Comparison of ENCODE assay signal across 23 cellular contexts in genomic region chr17:64319531-64319930, GRCh38. TPM values are rescaled to one million over a fixed set of nuclear protein-coding genes. Genes with fewer than 3 reads are reported as not detected.
A peak's percentile ranks its signal among the peaks of the same experiment; 100 is the strongest.
DNase-seq lines count a peak whose midpoint lies in the region; ATAC-seq, FAIRE-seq and TF ChIP-seq lines count a peak whose summit lies in the region.
"Had no signal": no experiment of that assay in that cellular context is flagged by ENCODE, and none has a peak within 500 bp of the region (broad histone marks: within the 10 kb centered on the region; RNA-seq: fewer than 3 reads in every experiment).

No MANE protein-coding gene starts in this region.

- H3K4me1 ChIP-seq in HepG2 (ENCODE audit: insufficient read depth, low read length) = peaks cover 71% of the 10 kb centered on the region
- H3K4me1 ChIP-seq in right lobe of liver = peaks cover 0 to 14% (median 0%) of the 10 kb centered on the region in 4 donors
- peaks cover 40% of the 10 kb centered on the region for H3K4me1 ChIP-seq in endothelial cell of umbilical vein (ENCODE audit: control insufficient read depth, extremely low read depth, insufficient read depth, low read length)
- peaks cover 0 to 7% of the 10 kb centered on the region in 2 donors for H3K4me1 ChIP-seq in naive thymus-derived CD4-positive, alpha-beta T cell (ENCODE audit: control insufficient read depth in 2 of 2, insufficient read depth in 2 of 2, low read length in 2 of 2)
- H3K4me1 ChIP-seq: SJCRH30 had no signal

- CTCF ChIA-PET in HepG2 (lab: Yijun Ruan, JAX; ENCODE audit: low intra/inter-chr PET ratio, low total read pairs) = interaction anchor here (0.8 to 1.8 kb wide), 2 partner anchors 13 to 101 kb away, joined by 3 to 7 read pairs; no protein-coding TSS in a partner anchor
- CTCF ChIA-PET in endothelial cell of umbilical vein (lab: Charles Lee) = interaction anchor here (0.9 to 2.8 kb wide), 9 partner anchors 9 to 100 kb away, joined by 3 to 30 read pairs (median 6); no protein-coding TSS in a partner anchor
- CTCF ChIA-PET in naive thymus-derived CD4-positive, alpha-beta T cell (lab: Charles Lee) = interaction anchor here (1.1 to 16.3 kb wide), 9 partner anchors 9 to 177 kb away, joined by 3 to 182 read pairs (median 4); no protein-coding TSS in a partner anchor

- WGBS in HepG2 (ENCODE audit: low lambda C conversion rate) = 91% methylated on average over 12 of the region's 12 CpGs
- 84% methylated on average over 12 of the region's 12 CpGs for WGBS in right lobe of liver (ENCODE audit: insufficient coverage, low coverage, low lambda C conversion rate, missing lambda C conversion rate)

- H3K79me2 ChIP-seq in HepG2 (ENCODE audit: insufficient read depth, low read length) = no peaks in the 10 kb centered on the region
- H3K79me2 ChIP-seq in endothelial cell of umbilical vein (ENCODE audit: control insufficient read depth, insufficient read depth, low read length) = no peaks in the 10 kb centered on the region

- no peak for TF ChIP-seq RAD21 in HepG2 (CRISPR knock-in tag; IDR thresholded peaks at IDR 0.05)

- H3K4me1 Mint-ChIP-seq in naive thymus-derived CD4-positive, alpha-beta T cell = peaks cover 2 to 28% (median 16%) of the 10 kb centered on the region in 7 donors

- no peaks in the 10 kb centered on the region for H3K9me1 ChIP-seq in endothelial cell of umbilical vein (replicated peaks; ENCODE audit: control insufficient read depth, extremely low read depth, insufficient read depth, low read length)

- BruUV-seq in HepG2 (replicated peaks; lab: Mats Ljungman, UMichigan) (no TSS peak), endothelial cell of umbilical vein (replicated peaks; lab: Mats Ljungman, UMichigan) (no TSS peak)

- POLR2A ChIA-PET in HepG2 (lab: Yijun Ruan, JAX) (interaction anchor here (1.2 kb wide), 1 partner anchor 87 kb away, joined by 3 read pairs; no protein-coding TSS in a partner anchor), endothelial cell of umbilical vein (lab: Charles Lee) (no interaction called here)
- POLR2A ChIA-PET in naive thymus-derived CD4-positive, alpha-beta T cell (lab: Charles Lee) = interaction anchor here (0.6 to 3.9 kb wide), 4 partner anchors 25 to 148 kb away, joined by 3 to 25 read pairs (median 4); no protein-coding TSS in a partner anchor

- no peaks in the 10 kb centered on the region for H4K20me1 ChIP-seq in HepG2 (ENCODE audit: insufficient read depth, low read length)
- no peaks in the 10 kb centered on the region for H4K20me1 ChIP-seq in endothelial cell of umbilical vein (replicated peaks; ENCODE audit: control insufficient read depth, extremely low read depth, insufficient read depth, low read length)

- DNase-seq in HepG2 (ENCODE audit: low spot score) (no peak), right lobe of liver (no peak), endothelial cell of umbilical vein (ENCODE audit: low read depth, low spot score) (peak; percentile 39), NCI-H446 (lab: John Stamatoyannopoulos, UW) (no peak), HPDE6-E6E7 (ENCODE audit: extremely low spot score) (no peak)
- DNase-seq in naive thymus-derived CD4-positive, alpha-beta T cell = no peak
- DNase-seq: DMS79, GM23248, IMR-90, NCI-H1105, NCI-H146, NCI-H2029 treated with DMSO at 0.1 percent for 48 hours, NCI-H345, NCI-H524 treated with DMSO at 0.1 percent for 48 hours, NCI-H82, Peyer's patch, SJCRH30 had no signal

- TF ChIP-seq POLR2A in HepG2 (IDR thresholded peaks at IDR 0.05; ENCODE audit: insufficient read depth in 1 of 2, low read depth in 2 of 2, low read length in 2 of 2) = no peak
- no peak for TF ChIP-seq POLR2A in right lobe of liver (IDR thresholded peaks at IDR 0.05)
- TF ChIP-seq POLR2A in endothelial cell of umbilical vein (IDR thresholded peaks at IDR 0.05; ENCODE audit: low read depth, low read length) = peak; percentile 2

- dilution Hi-C loops in endothelial cell of umbilical vein (cut with MboI; ENCODE audit: extremely low pct_ligation_motif_present, low sequenced_read_pairs) = no loop called here

- FAIRE-seq in HepG2 (lab: Jason Lieb, UNC) (no peak), endothelial cell of umbilical vein (lab: Jason Lieb, UNC) (no peak)
- FAIRE-seq: HTR-8/SVneo had no signal

- no peaks in the 10 kb centered on the region for H3K27me3 ChIP-seq in HepG2 (ENCODE audit: control insufficient read depth in 1 of 2, insufficient read depth in 2 of 2, low read length in 2 of 2)
- H3K27me3 ChIP-seq in right lobe of liver = no peaks in the 10 kb centered on the region
- H3K27me3 ChIP-seq in endothelial cell of umbilical vein (ENCODE audit: control insufficient read depth in 2 of 2, insufficient read depth in 2 of 2, low read length in 2 of 2) = no peaks in the 10 kb centered on the region
- no peaks in the 10 kb centered on the region for H3K27me3 ChIP-seq in naive thymus-derived CD4-positive, alpha-beta T cell (ENCODE audit: control insufficient read depth in 2 of 2, insufficient read depth in 2 of 2, low read length in 2 of 2)
- H3K27me3 ChIP-seq: Peyer's patch, SJCRH30 had no signal

- ATAC-seq in HepG2 (no peak), right lobe of liver (no peak), GM18511 (IDR thresholded peaks at IDR 0.05; ENCODE audit: unreplicated experiment) (no peak), GM21717 (IDR thresholded peaks at IDR 0.05; ENCODE audit: unreplicated experiment) (no peak)
- no peak for ATAC-seq in naive thymus-derived CD4-positive, alpha-beta T cell
- ATAC-seq: HCT116 had no signal

- H3K4me3 ChIP-seq in HepG2 (replicated peaks in 1 of 3; ENCODE audit: insufficient read depth in 1 of 3, low read depth in 2 of 3, low read length in 3 of 3) (no peak overlapping the region), right lobe of liver (no peak overlapping the region), endothelial cell of umbilical vein (replicated peaks in 1 of 3; ENCODE audit: insufficient read depth in 1 of 3, low read depth in 1 of 3, low read length in 3 of 3) (no peak overlapping the region)
- H3K4me3 ChIP-seq in naive thymus-derived CD4-positive, alpha-beta T cell (ENCODE audit: low read length) = no peak overlapping the region
- H3K4me3 ChIP-seq: GM23248, Peyer's patch, SJCRH30 had no signal

- intact Hi-C loops in HepG2 (cut with micrococcal nuclease; ENCODE audit: unreplicated experiment) (no loop called here), right lobe of liver (cut with DNase I) (no loop called here), endothelial cell of umbilical vein (cut with micrococcal nuclease) (no loop called here)
- intact Hi-C loops in naive thymus-derived CD4-positive, alpha-beta T cell (cut with micrococcal nuclease) = no loop called here

- no peak overlapping the region for H3K4me3 Mint-ChIP-seq in naive thymus-derived CD4-positive, alpha-beta T cell

- H3K9me3 ChIP-seq in HepG2 (ENCODE audit: low read length) (no peaks in the 10 kb centered on the region), right lobe of liver (no peaks in the 10 kb centered on the region), endothelial cell of umbilical vein (replicated peaks; ENCODE audit: control insufficient read depth, insufficient read depth, low read length) (no peaks in the 10 kb centered on the region)
- H3K9me3 ChIP-seq in naive thymus-derived CD4-positive, alpha-beta T cell (ENCODE audit: control insufficient read depth in 2 of 3, low read length in 3 of 3) = no peaks in the 10 kb centered on the region
- H3K9me3 ChIP-seq: Peyer's patch, SJCRH30 had no signal

- peaks cover 0 to 11% (median 0%) of the 10 kb centered on the region in 5 donors for H3K27me3 Mint-ChIP-seq in naive thymus-derived CD4-positive, alpha-beta T cell

- H3K4me2 ChIP-seq in HepG2 (ENCODE audit: low read depth, low read length) = peak overlapping the region; percentile 0; the same call in 1 of the 2 replicates
- no peak overlapping the region for H3K4me2 ChIP-seq in endothelial cell of umbilical vein (ENCODE audit: insufficient read depth, low read length)

- no peak overlapping the region for H3K9ac ChIP-seq in HepG2 (ENCODE audit: insufficient read depth, low read depth, low read length)
- H3K9ac ChIP-seq in endothelial cell of umbilical vein (replicated peaks; ENCODE audit: extremely low read depth, insufficient read depth, low read length) = no peak overlapping the region
- H3K9ac ChIP-seq: GM23248 had no signal

- TF ChIP-seq CTCF in HepG2 (CRISPR knock-in tag; IDR thresholded peaks at IDR 0.05) (no peak), right lobe of liver (IDR thresholded peaks at IDR 0.05) (no peak), endothelial cell of umbilical vein (IDR thresholded peaks at IDR 0.05; ENCODE audit: extremely low read depth in 1 of 2, insufficient read depth in 1 of 2, low read depth in 1 of 2, low read length in 2 of 2) (no peak)

- peaks cover 0 to 4% (median 3%) of the 10 kb centered on the region in 5 donors for H3K36me3 Mint-ChIP-seq in naive thymus-derived CD4-positive, alpha-beta T cell

- H3K27ac ChIP-seq in HepG2 (ENCODE audit: extremely low read length, insufficient read depth, low read length) (peak overlapping the region; percentile 26), right lobe of liver (no peak overlapping the region), endothelial cell of umbilical vein (ENCODE audit: insufficient read depth, low read depth, low read length) (no peak overlapping the region)
- no peak overlapping the region for H3K27ac ChIP-seq in naive thymus-derived CD4-positive, alpha-beta T cell (ENCODE audit: low read depth, low read length)
- H3K27ac ChIP-seq: C4-2B, GM23248, HL-60, Peyer's patch, SJCRH30 had no signal

- TF ChIP-seq EP300 in HepG2 (IDR thresholded peaks at IDR 0.05; ENCODE audit: low read depth in 2 of 2, low read length in 2 of 2) (no peak), HepG2 (CRISPR knock-in tag; IDR thresholded peaks at IDR 0.05; ENCODE audit: borderline replicate concordance) (no peak)

- in situ Hi-C loops in HepG2 (cut with HindIII; ENCODE audit: extremely low pct_ligation_motif_present, low pct_unique_long_range_greater_than_20kb) = loop anchor here (25.0 kb wide), 1 partner anchor 318 kb away; no protein-coding TSS in a partner anchor

- no peaks in the 10 kb centered on the region for H3K9me3 Mint-ChIP-seq in naive thymus-derived CD4-positive, alpha-beta T cell

- peak overlapping the region in 5 of 9 donors; percentile 12 to 64 (median 56) for H3K27ac Mint-ChIP-seq in naive thymus-derived CD4-positive, alpha-beta T cell

- H3K36me3 ChIP-seq in HepG2 (replicated peaks in 1 of 2; ENCODE audit: control insufficient read depth in 1 of 2, insufficient read depth in 2 of 2, low read length in 2 of 2) (no peaks in the 10 kb centered on the region), right lobe of liver (no peaks in the 10 kb centered on the region), endothelial cell of umbilical vein (ENCODE audit: control insufficient read depth in 2 of 2, extremely low read depth in 1 of 2, insufficient read depth in 2 of 2, low read length in 2 of 2) (peaks cover 11 to 17% of the 10 kb centered on the region in 2 experiments)
- H3K36me3 ChIP-seq in naive thymus-derived CD4-positive, alpha-beta T cell (ENCODE audit: control insufficient read depth in 2 of 3, insufficient read depth in 3 of 3, low read length in 3 of 3) = no peaks in the 10 kb centered on the region
- H3K36me3 ChIP-seq: Peyer's patch, SJCRH30 had no signal

- H2AFZ ChIP-seq in HepG2 (ENCODE audit: low read length) (no peak overlapping the region), endothelial cell of umbilical vein (ENCODE audit: low read depth, low read length) (no peak overlapping the region)
- H2AFZ ChIP-seq: GM23248 had no signal

RNA-seq across cellular contexts. Expression of gene TEX2, which starts 56.5 kb away (rescaled TPM):
- total RNA-seq in HepG2 (2016; rRNA removed; fragmentation: Illumina TruSeq; extraction: Trizol) (33.6 and 37.7 TPM in 2 replicates), right lobe of liver (10 to 100 TPM; 29.1 to 46.6 (median 33.7) TPM), endothelial cell of umbilical vein (21.7 and 25.8 TPM in 2 replicates)
- total RNA-seq in HepG2 (2016; cell fraction: cytosol; rRNA removed; fragmentation: Illumina TruSeq; extraction: Trizol; ENCODE audit: low read depth) = 39.3 and 46.4 TPM in 2 replicates
- 34.0 and 36.8 TPM in 2 replicates for total RNA-seq in HepG2 (2016; cell fraction: insoluble cytoplasmic fraction; rRNA removed; fragmentation: Illumina TruSeq; extraction: Trizol)
- 31.0 and 33.3 TPM in 2 replicates for total RNA-seq in HepG2 (2016; cell fraction: membrane; rRNA removed; fragmentation: Illumina TruSeq; extraction: Trizol)
- total RNA-seq in HepG2 (2016; cell fraction: nucleus; rRNA removed; fragmentation: Illumina TruSeq; extraction: Trizol) = 34.2 and 45.0 TPM in 2 replicates
- polyA plus RNA-seq in HepG2 (2011; rRNA removed) (20.5 and 21.4 TPM in 2 replicates), endothelial cell of umbilical vein (12.5 and 13.3 TPM in 2 replicates)
- 16.3 and 20.0 TPM in 2 replicates for polyA plus RNA-seq in HepG2 (2011; cell fraction: cytosol; rRNA removed)
- polyA plus RNA-seq in HepG2 (2011; cell fraction: nucleus; rRNA removed) = 17.9 and 18.8 TPM in 2 replicates
- polyA plus RNA-seq in HepG2 (2012) = 19.2 and 20.2 TPM in 2 replicates
- polyA plus RNA-seq in HepG2 (2016; cell fraction: cytosol; fragmentation: Illumina TruSeq; extraction: Trizol; ENCODE audit: low read depth) = 3.9 and 4.4 TPM in 2 replicates
- polyA plus RNA-seq in HepG2 (2016; cell fraction: insoluble cytoplasmic fraction; fragmentation: Illumina TruSeq; extraction: Trizol; ENCODE audit: low read depth) = 23.0 and 24.7 TPM in 2 replicates
- polyA plus RNA-seq in HepG2 (2016; cell fraction: membrane; fragmentation: Illumina TruSeq; extraction: Trizol; ENCODE audit: low read depth) = 10.7 and 11.7 TPM in 2 replicates
- polyA plus RNA-seq in HepG2 (2016; cell fraction: nucleus; fragmentation: Illumina TruSeq; extraction: Trizol; ENCODE audit: insufficient read depth, low read depth) = 36.0 and 41.1 TPM in 2 replicates
- 27.3 and 38.7 TPM in 2 replicates for polyA minus RNA-seq in HepG2 (2011; rRNA and poly(A)+ RNA removed; ENCODE audit: low replicate concordance)
- polyA minus RNA-seq in HepG2 (2011; cell fraction: cytosol; rRNA and poly(A)+ RNA removed) = 16.9 and 17.5 TPM in 2 replicates
- 29.2 and 37.3 TPM in 2 replicates for polyA minus RNA-seq in HepG2 (2011; cell fraction: nucleus; rRNA and poly(A)+ RNA removed)
- 14.5 and 15.7 TPM in 2 replicates for polyA plus RNA-seq in endothelial cell of umbilical vein (2011; cell fraction: cytosol; rRNA removed)
- polyA plus RNA-seq in endothelial cell of umbilical vein (2011; cell fraction: nucleus; rRNA removed) = 19.2 and 20.3 TPM in 2 replicates
- polyA plus RNA-seq in endothelial cell of umbilical vein (2012) = 17.4 and 20.3 TPM in 2 replicates
- polyA minus RNA-seq in endothelial cell of umbilical vein = 27.3 and 32.4 TPM in 2 replicates
- polyA minus RNA-seq in endothelial cell of umbilical vein (2011; cell fraction: cytosol; rRNA and poly(A)+ RNA removed) = 14.3 TPM
- 15.1 and 20.7 TPM in 2 replicates for polyA minus RNA-seq in endothelial cell of umbilical vein (2011; cell fraction: nucleus; rRNA and poly(A)+ RNA removed)
- 10 to 100 TPM; 14.1 to 24.2 (median 14.4) TPM for total RNA-seq in naive thymus-derived CD4-positive, alpha-beta T cell
- polyA plus RNA-seq in naive thymus-derived CD4-positive, alpha-beta T cell = 10 to 100 TPM in 1 of 2 donors, 1 to 10 TPM in 1; 7.9 to 14.8 TPM
